In genomic region chr5:172868436-172868923, GRCh38 we compare ENCODE assay signal across 8 cellular contexts. TPM values are rescaled to one million over a fixed set of nuclear protein-coding genes. Genes with fewer than 3 reads are reported as not detected.
DNase-seq lines count a peak whose midpoint lies in the region; ATAC-seq and TF ChIP-seq lines count a peak whose summit lies in the region.

No MANE protein-coding gene starts in this region.

- DNase-seq in heart right ventricle (no peak), left ventricle myocardium superior (no peak), dorsolateral prefrontal cortex (no peak), vagina (ENCODE audit: extremely low spot score in 2 of 2) (no peak), DMS53 (lab: John Stamatoyannopoulos, UW) (no peak)
- no peak for DNase-seq in naive thymus-derived CD8-positive, alpha-beta T cell

- H3K27ac ChIP-seq in heart right ventricle (peak overlapping the region; percentile 82 to 97 (median 92)), dorsolateral prefrontal cortex (peak overlapping the region; percentile 5 to 96 (median 90)), vagina (peak overlapping the region; percentile 97)

- POLR2A ChIA-PET in naive thymus-derived CD8-positive, alpha-beta T cell (lab: Charles Lee): no interaction called here

- peaks cover 0 to 6% (median 0%) of the 10 kb centered on the region in 3 donors for H3K36me3 Mint-ChIP-seq in naive thymus-derived CD8-positive, alpha-beta T cell

- no peak overlapping the region for H3K4me3 ChIP-seq in heart right ventricle
- peak overlapping the region in 40 of 59 donors; percentile 1 to 51 (median 24) for H3K4me3 ChIP-seq in dorsolateral prefrontal cortex
- no peak overlapping the region for H3K4me3 ChIP-seq in vagina

- peaks cover 0 to 3% (median 0%) of the 10 kb centered on the region in 9 donors for H3K36me3 ChIP-seq in heart right ventricle
- H3K36me3 ChIP-seq in vagina: no peaks in the 10 kb centered on the region

- H3K9me3 Mint-ChIP-seq in naive thymus-derived CD8-positive, alpha-beta T cell: no peaks in the 10 kb centered on the region

- TF ChIP-seq CTCF in heart right ventricle (IDR thresholded peaks at IDR 0.05) (no peak), dorsolateral prefrontal cortex (IDR thresholded peaks at IDR 0.05 in 54 of 56, conservative IDR thresholded peaks at IDR 0.05 in 2 of 56; ENCODE audit: low read depth in 1 of 56, partially characterized antibody in 56 of 56) (no peak), vagina (IDR thresholded peaks at IDR 0.05) (no peak)

- peaks cover 23 to 39% (median 32%) of the 10 kb centered on the region in 4 donors for H3K4me1 Mint-ChIP-seq in naive thymus-derived CD8-positive, alpha-beta T cell

- no peak for TF ChIP-seq POLR2A in vagina (IDR thresholded peaks at IDR 0.05)

- peak overlapping the region in 8 of 10 donors; percentile 24 to 84 (median 60) for H3K27ac Mint-ChIP-seq in naive thymus-derived CD8-positive, alpha-beta T cell

- H3K9me3 ChIP-seq in heart right ventricle: no peaks in the 10 kb centered on the region
- no peaks in the 10 kb centered on the region for H3K9me3 ChIP-seq in vagina

- H3K4me1 ChIP-seq in heart right ventricle: peaks cover 59 to 94% (median 83%) of the 10 kb centered on the region in 9 donors
- peaks cover 91% of the 10 kb centered on the region for H3K4me1 ChIP-seq in vagina

- no peaks in the 10 kb centered on the region for H3K27me3 ChIP-seq in heart right ventricle
- no peaks in the 10 kb centered on the region for H3K27me3 ChIP-seq in dorsolateral prefrontal cortex
- no peaks in the 10 kb centered on the region for H3K27me3 ChIP-seq in vagina

- H3K27me3 Mint-ChIP-seq in naive thymus-derived CD8-positive, alpha-beta T cell: no peaks in the 10 kb centered on the region

- WGBS in heart right ventricle, 2 donors: 68 to 78% methylated on average over 9 of the region's 9 CpGs

- no peak overlapping the region for H3K4me3 Mint-ChIP-seq in naive thymus-derived CD8-positive, alpha-beta T cell

- no peak for ATAC-seq in heart right ventricle
- ATAC-seq in left ventricle myocardium superior: no peak
- no peak for ATAC-seq in naive thymus-derived CD8-positive, alpha-beta T cell
- no peak for ATAC-seq in HG03045 (IDR thresholded peaks at IDR 0.05; ENCODE audit: unreplicated experiment)
- no peak for ATAC-seq in HG03175 (IDR thresholded peaks at IDR 0.05; ENCODE audit: unreplicated experiment)

- intact Hi-C loops in heart right ventricle (cut with DNase I) (loop anchor here in 4 of 10 donors (2.0 to 10.0 kb wide), 4 partner anchors 34 to 98 kb away; partner anchors contain the start of gene DUSP1 (in 3 of the 4)), left ventricle myocardium superior (cut with micrococcal nuclease) (no loop called here), dorsolateral prefrontal cortex (cut with DNase I) (loop anchor here (2.0 to 10.0 kb wide), 4 partner anchors 34 to 154 kb away; partner anchors contain the start of gene DUSP1 (in 1 of the 2)), vagina (cut with DNase I) (no loop called here)

RNA-seq across cellular contexts. Expression of gene ERGIC1, which starts 34.4 kb away (rescaled TPM):
- total RNA-seq in heart right ventricle (10 to 100 TPM; 60.3 to 91.9 (median 74.2) TPM), left ventricle myocardium superior (81.4 TPM), dorsolateral prefrontal cortex (100 to 1,000 TPM in 4 of 120 experiments, 10 to 100 TPM in 116; 48.4 to 109 (median 68.1) TPM), vagina (97.2 TPM)
- 10 to 100 TPM; 48.0 to 64.9 TPM for polyA plus RNA-seq in heart right ventricle
- 10 to 100 TPM; 68.0 to 74.4 TPM for total RNA-seq in naive thymus-derived CD8-positive, alpha-beta T cell
- polyA plus RNA-seq in naive thymus-derived CD8-positive, alpha-beta T cell: 10 to 100 TPM; 18.4 to 23.8 (median 21.5) TPM

Comparison
In these comparisons a context has a peak if more than half of its experiments do, and no peak if none do; other contexts are left out.
1. H3K4me3 ChIP-seq: peak in dorsolateral prefrontal cortex (40 of 59); none in heart right ventricle (0 of 10) and vagina (0 of 2).
2. intact Hi-C loops: an anchor here in dorsolateral prefrontal cortex (2.0 to 10.0 kb wide); none called in left ventricle myocardium superior and vagina.
3. Peak in every context shown above with its lines, with median percentiles within 50 percentile points of each other: H3K27ac ChIP-seq.